22 cellular contexts compared by ENCODE assay signal in the genomic region with DNA sequence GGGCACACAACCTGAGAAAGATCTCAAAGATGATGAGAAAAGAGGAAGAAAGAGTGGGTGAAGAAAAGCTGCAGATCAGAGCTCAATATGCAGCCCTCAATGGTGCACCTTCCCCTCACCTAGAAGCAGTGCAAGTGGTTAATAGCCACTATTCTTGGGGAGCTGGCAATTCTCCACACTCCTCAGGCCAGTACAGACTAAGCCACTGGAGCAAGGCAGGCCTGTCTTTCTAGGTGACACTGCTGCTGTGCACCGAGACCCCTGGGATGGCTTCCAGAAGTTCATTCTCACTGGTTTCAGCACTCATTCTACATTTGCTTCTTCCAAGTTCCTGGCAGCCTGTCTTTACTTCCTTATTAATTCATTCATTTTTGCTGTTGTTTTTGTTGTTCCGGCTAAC.
"Had no signal": no experiment of that assay in that cellular context is flagged by ENCODE, and none has a peak within 500 bp of the region (broad histone marks: within the 10 kb centered on the region; RNA-seq: fewer than 3 reads in every experiment).

No MANE protein-coding gene starts in this region.

- H3K9me3 ChIP-seq: colonic mucosa, esophagus muscularis mucosa, esophagus squamous epithelium, gastrocnemius medialis, gastroesophageal sphincter, heart left ventricle, heart right ventricle had no signal

- H3K4me3 ChIP-seq: colonic mucosa, coronary artery, dorsolateral prefrontal cortex, esophagus muscularis mucosa, esophagus squamous epithelium, gastrocnemius medialis, gastroesophageal sphincter, heart left ventricle, heart right ventricle had no signal

- DNase-seq: colonic mucosa; cortex of kidney; dermis blood vessel endothelial cell; dorsolateral prefrontal cortex; effector CD4-positive, alpha-beta T cell; effector CD8-positive, alpha-beta T cell; effector memory CD4-positive, alpha-beta T cell; effector memory CD8-positive, alpha-beta T cell; endodermal cell; erythroblast; esophagus squamous epithelium; foreskin fibroblast; foreskin keratinocyte; foreskin melanocyte; gastrocnemius medialis; glutamatergic neuron; heart left ventricle; heart right ventricle had no signal

- H3K36me3 ChIP-seq: colonic mucosa, esophagus muscularis mucosa, esophagus squamous epithelium, gastrocnemius medialis, gastroesophageal sphincter, heart left ventricle, heart right ventricle had no signal

- H3K4me1 ChIP-seq: colonic mucosa, esophagus muscularis mucosa, esophagus squamous epithelium, foreskin keratinocyte, gastrocnemius medialis, gastroesophageal sphincter, heart left ventricle, heart right ventricle had no signal

- H3K27ac ChIP-seq: colonic mucosa, coronary artery, epithelial cell of prostate, esophagus muscularis mucosa, esophagus squamous epithelium, foreskin keratinocyte, gastrocnemius medialis, gastroesophageal sphincter, heart left ventricle, heart right ventricle had no signal

- H3K27me3 ChIP-seq: colonic mucosa, dorsolateral prefrontal cortex, esophagus muscularis mucosa, esophagus squamous epithelium, foreskin keratinocyte, gastrocnemius medialis, gastroesophageal sphincter, heart left ventricle, heart right ventricle had no signal
